15 cellular contexts compared by ENCODE assay signal in the genomic region with DNA sequence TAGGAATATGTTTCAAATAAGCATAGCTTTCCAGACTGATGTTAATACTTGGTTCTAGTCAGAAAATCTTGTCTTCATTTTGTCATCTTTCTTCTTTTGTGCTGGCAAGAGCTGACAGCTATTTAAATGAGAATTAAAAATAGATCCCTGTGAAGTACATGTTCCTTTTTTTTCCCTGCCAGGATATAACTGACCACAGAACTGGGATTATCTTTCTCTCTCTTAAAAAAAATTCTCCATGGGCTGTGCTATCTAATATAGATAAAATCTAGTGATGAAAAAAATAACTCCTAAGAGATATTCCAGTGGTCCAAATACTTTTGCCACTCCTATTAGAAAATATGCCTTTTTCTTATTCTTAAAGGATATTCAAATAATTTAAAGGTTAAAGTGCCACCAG.
DNase-seq lines count a peak whose midpoint lies in the region; ATAC-seq and TF ChIP-seq lines count a peak whose summit lies in the region.
"Had no signal": no experiment of that assay in that cellular context is flagged by ENCODE, and none has a peak within 500 bp of the region (broad histone marks: within the 10 kb centered on the region; RNA-seq: fewer than 3 reads in every experiment).

No MANE protein-coding gene starts in this region.

- H3K9ac ChIP-seq in skeletal muscle tissue (ENCODE audit: low read depth in 1 of 3, low read length in 3 of 3), result peak overlapping the region in 1 of 3 donors; percentile 4

- H3K27me3 ChIP-seq in skeletal muscle tissue (ENCODE audit: control insufficient read depth in 3 of 3, insufficient read depth in 3 of 3, low read length in 3 of 3), result no peaks in the 10 kb centered on the region

- no peak overlapping the region for H3K4me3 ChIP-seq in skeletal muscle tissue (ENCODE audit: low read length in 3 of 3)

- H3K27ac ChIP-seq in angular gyrus (ENCODE audit: low read depth, low read length) (peak overlapping the region; percentile 11), skeletal muscle tissue (ENCODE audit: low read depth, low read length) (peak overlapping the region; percentile 95)

- no peaks in the 10 kb centered on the region for H3K9me3 ChIP-seq in skeletal muscle tissue (ENCODE audit: control insufficient read depth in 3 of 3, low read length in 3 of 3)

- no peaks in the 10 kb centered on the region for H3K36me3 ChIP-seq in skeletal muscle tissue (ENCODE audit: control insufficient read depth in 3 of 3, insufficient read depth in 3 of 3, low read length in 3 of 3)

- H3K4me1 ChIP-seq in skeletal muscle tissue (ENCODE audit: control insufficient read depth in 3 of 3, insufficient read depth in 3 of 3, low read length in 3 of 3), result peaks cover 7 to 22% (median 20%) of the 10 kb centered on the region in 3 donors

- ATAC-seq in SK-N-SH treated with all-trans-retinoic acid at 6 μM for 48 hours (peak; percentile 43), GM18909 (IDR thresholded peaks at IDR 0.05; ENCODE audit: poor library complexity, unreplicated experiment) (no peak), GM21737 (IDR thresholded peaks at IDR 0.05; ENCODE audit: unreplicated experiment) (no peak)
- ATAC-seq: HepG2, Right ventricle myocardium inferior had no signal

- DNase-seq in inferior parietal cortex (ENCODE audit: extremely low spot score) (peak; percentile 38), hepatic stellate cell (ENCODE audit: low spot score) (no peak)
- DNase-seq: ACHN, C1 segment of cervical spinal cord, KBM-7, NCI-H1105 treated with DMSO at 0.1 percent for 48 hours, NCI-H1694, NCI-H2081 treated with DMSO at 0.1 percent for 48 hours had no signal

TF ChIP-seq in SK-N-SH treated with all-trans-retinoic acid at 6 μM for 48 hours, 23 proteins besides CTCF, POLR2A, EP300 and RAD21:
- TF ChIP-seq PPARA (CRISPR knock-in tag; IDR thresholded peaks at IDR 0.05; ENCODE audit: borderline replicate concordance), result no peak
- TF ChIP-seq SNAI2 (CRISPR knock-in tag; IDR thresholded peaks at IDR 0.05), result no peak
- TF ChIP-seq ISL1 (CRISPR knock-in tag; IDR thresholded peaks at IDR 0.05), result peak; percentile 19; the same call in 1 of the 2 replicates
- no peak for TF ChIP-seq CSDC2 (CRISPR knock-in tag; IDR thresholded peaks at IDR 0.05)
- TF ChIP-seq ZNF8 (CRISPR knock-in tag; IDR thresholded peaks at IDR 0.05), result no peak
- TF ChIP-seq TOX (CRISPR knock-in tag; IDR thresholded peaks at IDR 0.05; ENCODE audit: borderline replicate concordance), result 0 out of 2 replicates have a peak, but pooled peaks have one; percentile 47
- TF ChIP-seq ZNF565 (CRISPR knock-in tag; conservative IDR thresholded peaks at IDR 0.05; ENCODE audit: low read depth), result no peak
- no peak for TF ChIP-seq BACH2 (CRISPR knock-in tag; IDR thresholded peaks at IDR 0.05; ENCODE audit: borderline replicate concordance)
- TF ChIP-seq, protein P1, sequence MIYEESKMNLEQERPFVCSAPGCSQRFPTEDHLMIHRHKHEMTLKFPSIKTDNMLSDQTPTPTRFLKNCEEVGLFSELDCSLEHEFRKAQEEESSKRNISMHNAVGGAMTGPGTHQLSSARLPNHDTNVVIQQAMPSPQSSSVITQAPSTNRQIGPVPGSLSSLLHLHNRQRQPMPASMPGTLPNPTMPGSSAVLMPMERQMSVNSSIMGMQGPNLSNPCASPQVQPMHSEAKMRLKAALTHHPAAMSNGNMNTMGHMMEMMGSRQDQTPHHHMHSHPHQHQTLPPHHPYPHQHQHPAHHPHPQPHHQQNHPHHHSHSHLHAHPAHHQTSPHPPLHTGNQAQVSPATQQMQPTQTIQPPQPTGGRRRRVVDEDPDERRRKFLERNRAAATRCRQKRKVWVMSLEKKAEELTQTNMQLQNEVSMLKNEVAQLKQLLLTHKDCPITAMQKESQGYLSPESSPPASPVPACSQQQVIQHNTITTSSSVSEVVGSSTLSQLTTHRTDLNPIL (CRISPR knock-in tag; IDR thresholded peaks at IDR 0.05; ENCODE audit: low read depth), result no peak
